Comparison of ENCODE assay signal across 10 cellular contexts in the genomic region with DNA sequence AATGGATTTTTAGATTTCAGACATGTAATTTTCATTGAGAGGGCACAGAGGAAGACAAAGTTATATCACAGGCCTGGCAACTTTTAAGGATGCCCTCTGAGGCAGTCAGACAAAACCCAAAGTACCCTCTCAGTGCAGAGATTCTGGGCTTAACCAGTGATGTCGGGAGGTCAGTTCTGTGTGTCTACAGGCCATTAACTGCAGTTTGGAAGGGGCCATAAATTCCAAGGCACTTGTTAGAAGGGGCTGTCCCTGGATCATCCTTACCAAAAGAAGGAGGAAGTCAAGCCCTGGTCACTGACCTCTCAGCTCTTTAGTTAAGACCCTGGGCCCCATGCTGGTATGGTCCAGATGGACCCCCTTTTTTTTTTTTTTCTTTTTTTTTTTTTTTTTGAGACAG.
A peak's percentile ranks its signal among the peaks of the same experiment; 100 is the strongest.
DNase-seq lines count a peak whose midpoint lies in the region; ATAC-seq and TF ChIP-seq lines count a peak whose summit lies in the region.
"Had no signal": no experiment of that assay in that cellular context is flagged by ENCODE, and none has a peak within 500 bp of the region (broad histone marks: within the 10 kb centered on the region; RNA-seq: fewer than 3 reads in every experiment).

No MANE protein-coding gene starts in this region.

- no peaks in the 10 kb centered on the region for H3K9me3 ChIP-seq in CD4-positive, CD25-positive, alpha-beta regulatory T cell (ENCODE audit: control insufficient read depth in 2 of 2, low read length in 2 of 2)
- no peaks in the 10 kb centered on the region for H3K9me3 ChIP-seq in T-helper 17 cell (ENCODE audit: control insufficient read depth, low read length, poor library complexity, severe bottlenecking)
- H3K9me3 ChIP-seq in esophagus muscularis mucosa: no peaks in the 10 kb centered on the region
- no peaks in the 10 kb centered on the region for H3K9me3 ChIP-seq in prostate gland

- peak overlapping the region; percentile 27 for H3K4me3 ChIP-seq in CD4-positive, CD25-positive, alpha-beta regulatory T cell (ENCODE audit: low read depth, low read length)
- no peak overlapping the region for H3K4me3 ChIP-seq in esophagus muscularis mucosa
- no peak overlapping the region for H3K4me3 ChIP-seq in prostate gland

- H3K36me3 Mint-ChIP-seq in CD4-positive, CD25-positive, alpha-beta regulatory T cell: no peaks in the 10 kb centered on the region
- peaks cover under 1% of the 10 kb centered on the region for H3K36me3 Mint-ChIP-seq in T-helper 17 cell (ENCODE audit: low read depth)

- DNase-seq in CD4-positive, CD25-positive, alpha-beta regulatory T cell: no peak
- DNase-seq in T-helper 17 cell: no peak
- DNase-seq in esophagus muscularis mucosa (ENCODE audit: extremely low spot score): no peak
- no peak for DNase-seq in prostate gland (ENCODE audit: low spot score)
- no peak for DNase-seq in stimulated activated CD4-positive, alpha-beta T cell treated with anti-CD3 and anti-CD28 coated beads, Interleukin-2, amount 100 ng/mL, for 24 hours
- no peak for DNase-seq in cerebellar nuclear complex (lab: John Stamatoyannopoulos, UW)
- no peak for DNase-seq in NCI-H69 (lab: John Stamatoyannopoulos, UW)
- DNase-seq: amygdala, NCI-H1694 treated with DMSO at 0.1 percent for 48 hours had no signal

- intact Hi-C loops in esophagus muscularis mucosa (cut with DNase I): no loop called here
- intact Hi-C loops in prostate gland (cut with DNase I): no loop called here

- no peak for ATAC-seq in CD4-positive, CD25-positive, alpha-beta regulatory T cell (ENCODE audit: low read depth in 2 of 2)
- ATAC-seq in T-helper 17 cell (no peak), GM18520 (IDR thresholded peaks at IDR 0.05; ENCODE audit: unreplicated experiment) (no peak)

- TF ChIP-seq CTCF in esophagus muscularis mucosa (IDR thresholded peaks at IDR 0.05) (no peak), prostate gland (IDR thresholded peaks at IDR 0.05) (no peak)

- no peak for TF ChIP-seq EP300 in esophagus muscularis mucosa (IDR thresholded peaks at IDR 0.05)

- no peaks in the 10 kb centered on the region for H3K36me3 ChIP-seq in CD4-positive, CD25-positive, alpha-beta regulatory T cell (ENCODE audit: control insufficient read depth, insufficient read depth, low read length)
- H3K36me3 ChIP-seq in esophagus muscularis mucosa (no peaks in the 10 kb centered on the region), prostate gland (no peaks in the 10 kb centered on the region)

- H3K27ac Mint-ChIP-seq in CD4-positive, CD25-positive, alpha-beta regulatory T cell: peak overlapping the region; percentile 98 to 100 (median 100)
- H3K27ac Mint-ChIP-seq in T-helper 17 cell: peak overlapping the region; percentile 99

- H3K4me3 Mint-ChIP-seq in CD4-positive, CD25-positive, alpha-beta regulatory T cell: peak overlapping the region; percentile 80 to 87 (median 84)
- H3K4me3 Mint-ChIP-seq in T-helper 17 cell: peak overlapping the region; percentile 78

- TF ChIP-seq POLR2A in esophagus muscularis mucosa (IDR thresholded peaks at IDR 0.05; ENCODE audit: low read depth) (no peak), prostate gland (IDR thresholded peaks at IDR 0.05) (no peak)

- H3K4me1 Mint-ChIP-seq in CD4-positive, CD25-positive, alpha-beta regulatory T cell: peaks cover 14 to 57% (median 43%) of the 10 kb centered on the region in 4 donors
- H3K4me1 Mint-ChIP-seq in T-helper 17 cell: peaks cover 45% of the 10 kb centered on the region

- peaks cover 5% of the 10 kb centered on the region for H3K27me3 Mint-ChIP-seq in CD4-positive, CD25-positive, alpha-beta regulatory T cell
- H3K27me3 Mint-ChIP-seq in T-helper 17 cell: no peaks in the 10 kb centered on the region

- WGBS in esophagus muscularis mucosa: no CpG with 5 or more reads among the region's 1 CpG
- WGBS in prostate gland: 74% methylated on average over 1 of the region's 1 CpG

- peak overlapping the region; percentile 93 for H3K27ac ChIP-seq in CD4-positive, CD25-positive, alpha-beta regulatory T cell (ENCODE audit: insufficient read depth, low read length, poor library complexity, severe bottlenecking)
- H3K27ac ChIP-seq in esophagus muscularis mucosa (replicated peaks in 1 of 4): peak overlapping the region; percentile 96 to 100 (median 98)
- H3K27ac ChIP-seq in prostate gland: peak overlapping the region; percentile 65 to 76

- H3K27me3 ChIP-seq in CD4-positive, CD25-positive, alpha-beta regulatory T cell (ENCODE audit: control insufficient read depth, insufficient read depth, low read length): no peaks in the 10 kb centered on the region
- no peaks in the 10 kb centered on the region for H3K27me3 ChIP-seq in esophagus muscularis mucosa
- no peaks in the 10 kb centered on the region for H3K27me3 ChIP-seq in prostate gland (replicated peaks; ENCODE audit: insufficient read depth)

- peaks cover 0 to 1% (median 0%) of the 10 kb centered on the region in 7 donors for H3K9me3 Mint-ChIP-seq in CD4-positive, CD25-positive, alpha-beta regulatory T cell

- H3K4me1 ChIP-seq in CD4-positive, CD25-positive, alpha-beta regulatory T cell (ENCODE audit: control insufficient read depth, insufficient read depth, low read length, poor library complexity, severe bottlenecking): peaks cover 53% of the 10 kb centered on the region
- H3K4me1 ChIP-seq in esophagus muscularis mucosa (peaks cover 54 to 62% (median 58%) of the 10 kb centered on the region in 4 donors), prostate gland (replicated peaks) (no peaks in the 10 kb centered on the region)
